ENCODE assay signal across 1 cellular context in the genomic region with DNA sequence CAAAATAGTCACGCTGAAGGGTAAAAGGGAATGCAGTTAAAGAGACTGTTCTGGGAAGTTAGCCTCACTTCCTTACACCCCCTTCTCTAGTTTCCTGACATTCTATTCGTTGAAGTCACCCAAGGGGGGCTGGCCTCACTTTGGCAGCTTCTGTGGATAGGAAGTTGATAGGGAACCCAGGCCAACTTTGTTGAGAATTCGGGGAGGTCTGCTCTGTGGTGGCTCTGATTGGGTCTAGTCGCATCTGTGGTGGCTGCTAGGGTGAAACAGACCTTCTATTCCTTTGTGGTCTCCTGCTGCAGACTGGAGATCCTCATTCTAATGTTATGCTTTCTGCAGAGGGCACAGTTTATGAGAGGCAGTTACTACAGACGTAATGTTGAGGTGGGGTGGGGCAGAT.
TF ChIP-seq lines count a peak whose summit lies in the region.

No MANE protein-coding gene starts in this region.

TF ChIP-seq in GM12878, 131 proteins besides CTCF, POLR2A, EP300 and RAD21 (continued from another document):
- no peak for TF ChIP-seq EZH2 (IDR thresholded peaks at IDR 0.05; ENCODE audit: borderline replicate concordance, control insufficient read depth, low read depth, low read length)
